1 cellular context compared by ENCODE assay signal in genomic region chr11:45180158-45180887, GRCh38.
A peak's percentile ranks its signal among the peaks of the same experiment; 100 is the strongest.
TF ChIP-seq lines count a peak whose summit lies in the region.

No MANE protein-coding gene starts in this region.

TF ChIP-seq in K562, 482 proteins besides CTCF, POLR2A, EP300 and RAD21 (continued from another document):
- TF ChIP-seq ZBTB11 (CRISPR knock-in tag; IDR thresholded peaks at IDR 0.05), result no peak
- TF ChIP-seq THRAP3 (IDR thresholded peaks at IDR 0.05; ENCODE audit: borderline replicate concordance), result no peak
- TF ChIP-seq ZBTB33 (CRISPR knock-in tag; IDR thresholded peaks at IDR 0.05), result peak; percentile 99
- TF ChIP-seq ZNF740 (CRISPR knock-in tag; IDR thresholded peaks at IDR 0.05), result 0 out of 2 replicates have a peak, but pooled peaks have one; percentile 32
- no peak for TF ChIP-seq ZNF740 (tag; IDR thresholded peaks at IDR 0.05)
- TF ChIP-seq ZNF592 (IDR thresholded peaks at IDR 0.05), result no peak
- TF ChIP-seq PHF8 (IDR thresholded peaks at IDR 0.05; ENCODE audit: borderline replicate concordance, low read length), result peak; percentile 17; the same call in 1 of the 2 replicates
